8 cellular contexts compared by ENCODE assay signal in the genomic region with DNA sequence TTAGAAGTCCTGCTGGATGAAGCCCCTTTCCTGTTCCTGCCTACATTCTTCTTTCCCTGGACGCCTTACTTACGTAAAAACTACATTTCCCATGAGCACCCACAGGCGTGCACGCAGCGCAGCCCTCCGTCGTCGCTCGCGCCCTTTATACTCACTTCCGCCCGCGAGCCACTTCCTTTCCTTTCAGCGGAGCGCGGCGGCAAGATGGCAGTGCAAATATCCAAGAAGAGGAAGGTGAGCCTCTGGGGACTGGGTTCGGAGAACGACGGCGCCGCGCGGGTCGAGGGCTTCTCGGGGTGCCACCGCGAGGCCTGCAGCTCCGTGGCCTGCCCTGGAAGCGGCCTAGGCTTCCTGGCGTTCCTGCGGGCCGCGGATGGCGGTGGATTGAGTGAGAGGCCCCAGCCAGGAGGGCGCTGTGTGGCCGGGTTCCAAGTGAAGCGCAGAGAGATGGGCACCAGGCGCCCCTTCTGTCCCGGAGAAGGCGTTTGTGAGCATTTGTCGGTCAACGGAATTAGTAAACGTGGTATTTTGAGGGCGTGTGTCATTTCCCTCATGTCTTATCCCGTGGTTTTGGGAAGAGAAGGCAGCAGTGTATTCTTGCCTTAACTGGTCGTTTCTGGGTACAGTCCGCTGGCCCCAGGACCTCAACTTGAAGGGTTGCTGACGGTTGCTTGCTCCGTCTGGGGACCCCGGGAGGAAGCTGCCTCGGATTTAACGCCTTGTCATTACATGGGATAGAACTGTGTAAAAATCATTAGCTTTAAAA. TPM values are rescaled to one million over a fixed set of nuclear protein-coding genes. Genes with fewer than 3 reads are reported as not detected.
DNase-seq lines count a peak whose midpoint lies in the region; ATAC-seq lines count a peak whose summit lies in the region.

A gene (plus strand): TSS at position 175 of the 766 bp plus-strand sequence. CDS start 30 bp downstream, at position 205.

- peak within 1 kb of the TSS; percentile 98 for H3K9ac ChIP-seq in Karpas-422 (ENCODE audit: low read length)

- peaks cover 39% of the 10 kb centered on the region for H3K4me1 ChIP-seq in Karpas-422 (ENCODE audit: low read length)

- ATAC-seq in GM21786 (IDR thresholded peaks at IDR 0.05; ENCODE audit: unreplicated experiment), result peak; percentile 90
- ATAC-seq in natural killer cell treated with Interleukin-12 subunit alpha and Interleukin-12 subunit beta and Interleukin-15 and Interleukin-18, amount 100 ng/mL, for 72 hours, result peak; percentile 95 to 99
- peak; percentile 86 for ATAC-seq in stimulated activated naive CD8-positive, alpha-beta T cell treated with anti-CD3 and anti-CD28 coated beads, Interleukin-15, Interleukin-2, amounts not matched to agents 100 U/mL and 50 U/mL, for 24 hours

- peaks cover 46% of the 10 kb centered on the region for H3K36me3 Mint-ChIP-seq in natural killer cell treated with Interleukin-12 subunit alpha and Interleukin-12 subunit beta and Interleukin-15 and Interleukin-18, amount 100 ng/mL, for 72 hours

- H3K4me2 ChIP-seq in Karpas-422 (ENCODE audit: low read depth, low read length, poor library complexity, severe bottlenecking), result peak within 1 kb of the TSS; percentile 86

- peak within 1 kb of the TSS; percentile 86 for H3K27ac ChIP-seq in Karpas-422 (ENCODE audit: low read length)

- H3K27me3 ChIP-seq in Karpas-422 (ENCODE audit: low read length), result no peaks in the 10 kb centered on the region

- peaks cover 48% of the 10 kb centered on the region for H3K36me3 ChIP-seq in Karpas-422 (ENCODE audit: insufficient read depth, low read length)

- DNase-seq in Daoy (ENCODE audit: low read depth) (peak; percentile 94), Karpas-422 (peak; percentile 97), RPMI8226 (peak; percentile 97), fibroblast of peridontal ligament (ENCODE audit: extremely low read depth) (peak; percentile 89)
- DNase-seq in activated T-helper 1 cell treated with anti-CD3 and anti-CD28 coated beads, Interleukin-2, amount 50 U/mL, for 16 hours (ENCODE audit: low read depth in 1 of 2, low spot score in 1 of 2), result peak; percentile 76 to 78
- peak; percentile 90 for DNase-seq in natural killer cell treated with Interleukin-12 subunit alpha and Interleukin-12 subunit beta and Interleukin-15 and Interleukin-18, amount 100 ng/mL, for 72 hours (ENCODE audit: low spot score)
- DNase-seq in stimulated activated naive CD8-positive, alpha-beta T cell treated with anti-CD3 and anti-CD28 coated beads, Interleukin-15, Interleukin-2, amounts not matched to agents 100 U/mL and 50 U/mL, for 24 hours, result peak; percentile 90

- peaks cover 46% of the 10 kb centered on the region for H4K20me1 ChIP-seq in Karpas-422 (ENCODE audit: insufficient read depth, low read depth, low read length)

- no peaks in the 10 kb centered on the region for H3K9me2 ChIP-seq in Karpas-422 (replicated peaks; ENCODE audit: insufficient read depth, low read length)

- H3K27me3 Mint-ChIP-seq in natural killer cell treated with Interleukin-12 subunit alpha and Interleukin-12 subunit beta and Interleukin-15 and Interleukin-18, amount 100 ng/mL, for 72 hours, result peaks cover 3 to 9% of the 10 kb centered on the region in 2 donors

- H3K79me2 ChIP-seq in Karpas-422 (ENCODE audit: low read length), result peaks cover 50% of the 10 kb centered on the region

- H3K4me1 Mint-ChIP-seq in natural killer cell treated with Interleukin-12 subunit alpha and Interleukin-12 subunit beta and Interleukin-15 and Interleukin-18, amount 100 ng/mL, for 72 hours (ENCODE audit: low read depth in 2 of 2), result peaks cover 41 to 47% of the 10 kb centered on the region in 2 donors

- H3K4me3 ChIP-seq in Karpas-422 (ENCODE audit: low read length), result peak within 1 kb of the TSS; percentile 86

- no peaks in the 10 kb centered on the region for H3K9me3 ChIP-seq in Karpas-422 (ENCODE audit: low read length)

- H3K27ac Mint-ChIP-seq in natural killer cell treated with Interleukin-12 subunit alpha and Interleukin-12 subunit beta and Interleukin-15 and Interleukin-18, amount 100 ng/mL, for 72 hours, result peak within 1 kb of the TSS; percentile 96 to 98

- H3K9me3 Mint-ChIP-seq in natural killer cell treated with Interleukin-12 subunit alpha and Interleukin-12 subunit beta and Interleukin-15 and Interleukin-18, amount 100 ng/mL, for 72 hours, result no peaks in the 10 kb centered on the region

- H3K4me3 Mint-ChIP-seq in natural killer cell treated with Interleukin-12 subunit alpha and Interleukin-12 subunit beta and Interleukin-15 and Interleukin-18, amount 100 ng/mL, for 72 hours, result peak within 1 kb of the TSS; percentile 97

- H2AFZ ChIP-seq in Karpas-422 (ENCODE audit: low read length), result peak within 1 kb of the TSS; percentile 64; the same call in 1 of the 2 replicates

RNA-seq across cellular contexts. Expression of the gene that starts here (rescaled TPM):
- 1,954 and 2,024 TPM in 2 replicates for total RNA-seq in Daoy (2014; rRNA removed; shearing (Covaris generic))
- 2,332 and 2,975 TPM in 2 replicates for total RNA-seq in Karpas-422 (2014; rRNA removed; shearing (Covaris generic); ENCODE audit: low replicate concordance)
- 1,000 to 10,000 TPM; 2,083 to 2,343 TPM for total RNA-seq in natural killer cell treated with Interleukin-12 subunit alpha and Interleukin-12 subunit beta and Interleukin-15 and Interleukin-18, amount 100 ng/mL, for 72 hours

Comparison
In these comparisons a context has a peak if more than half of its experiments do, and no peak if none do; other contexts are left out.
1. Peak in every context shown above with its lines: DNase-seq, ATAC-seq, H3K4me3 ChIP-seq and H3K27ac ChIP-seq.